In genomic region chr18:13910501-13910900, GRCh38 we compare ENCODE assay signal across 18 cellular contexts. TPM values are rescaled to one million over a fixed set of nuclear protein-coding genes. Genes with fewer than 3 reads are reported as not detected.
A peak's percentile ranks its signal among the peaks of the same experiment; 100 is the strongest.
DNase-seq lines count a peak whose midpoint lies in the region; ATAC-seq and TF ChIP-seq lines count a peak whose summit lies in the region.
"Had no signal": no experiment of that assay in that cellular context is flagged by ENCODE, and none has a peak within 500 bp of the region (broad histone marks: within the 10 kb centered on the region; RNA-seq: fewer than 3 reads in every experiment).

No MANE protein-coding gene starts in this region.

- no peaks in the 10 kb centered on the region for H3K4me1 Mint-ChIP-seq in activated T-helper 17 cell treated with anti-CD3 and anti-CD28 coated beads, Interleukin-2, amount 50 U/mL, for 72 hours
- H3K4me1 Mint-ChIP-seq: CD4-positive, alpha-beta memory T cell; GM23338 had no signal

- no peak overlapping the region for H2AFZ ChIP-seq in DND-41 (ENCODE audit: low read depth, low read length)
- H2AFZ ChIP-seq: GM23338 had no signal

- no peak overlapping the region for H3K4me3 Mint-ChIP-seq in activated T-helper 17 cell treated with anti-CD3 and anti-CD28 coated beads, Interleukin-2, amount 50 U/mL, for 72 hours
- H3K4me3 Mint-ChIP-seq: CD4-positive, alpha-beta memory T cell; GM23338; H9 had no signal

- intact Hi-C loops in esophagus muscularis mucosa (cut with DNase I): no loop called here

- no peaks in the 10 kb centered on the region for H3K9me3 Mint-ChIP-seq in activated T-helper 17 cell treated with anti-CD3 and anti-CD28 coated beads, Interleukin-2, amount 50 U/mL, for 72 hours
- H3K9me3 Mint-ChIP-seq: CD4-positive, alpha-beta memory T cell; GM23338; H9 had no signal

- TF ChIP-seq CTCF in DND-41 (IDR thresholded peaks at IDR 0.05; ENCODE audit: borderline replicate concordance, extremely low read depth, low read length, poor library complexity, severe bottlenecking) (no peak), esophagus muscularis mucosa (IDR thresholded peaks at IDR 0.05) (no peak)

- H3K4me2 ChIP-seq in DND-41 (ENCODE audit: insufficient read depth, low read length): no peak overlapping the region
- H3K4me2 ChIP-seq: GM23338 had no signal

- H3K4me1 ChIP-seq in DND-41 (ENCODE audit: insufficient read depth, low read length) (no peaks in the 10 kb centered on the region), esophagus muscularis mucosa (peaks cover 0 to 6% (median 3%) of the 10 kb centered on the region in 4 donors)

- no peak overlapping the region for H3K27ac Mint-ChIP-seq in activated T-helper 17 cell treated with anti-CD3 and anti-CD28 coated beads, Interleukin-2, amount 50 U/mL, for 72 hours
- H3K27ac Mint-ChIP-seq: CD4-positive, alpha-beta memory T cell; GM23338; H9 had no signal

- DNase-seq in DND-41 (no peak), NCI-H345 treated with DMSO at 0.1 percent for 48 hours (lab: John Stamatoyannopoulos, UW; ENCODE audit: unreplicated experiment) (peak; percentile 65), esophagus muscularis mucosa (ENCODE audit: extremely low spot score) (peak; percentile 64), putamen (ENCODE audit: low spot score) (no peak), islet precursor cell (no peak)
- DNase-seq: Calu3; CD4-positive, alpha-beta memory T cell; COR-L47; DMS79; H9 had no signal

- H3K27me3 ChIP-seq in DND-41 (ENCODE audit: insufficient read depth, low read length, poor library complexity): no peaks in the 10 kb centered on the region
- no peaks in the 10 kb centered on the region for H3K27me3 ChIP-seq in esophagus muscularis mucosa

- H3K27ac ChIP-seq in DND-41 (ENCODE audit: low read length) (no peak overlapping the region), esophagus muscularis mucosa (replicated peaks in 1 of 4) (no peak overlapping the region)

- H3K36me3 ChIP-seq in DND-41 (ENCODE audit: insufficient read depth, low read length) (no peaks in the 10 kb centered on the region), esophagus muscularis mucosa (no peaks in the 10 kb centered on the region)

- 0 out of 3 replicates have a peak, but pooled peaks have one; percentile 37 for ATAC-seq in DND-41 (ENCODE audit: insufficient read depth, low read depth)
- ATAC-seq in HG03460 (IDR thresholded peaks at IDR 0.05; ENCODE audit: unreplicated experiment): no peak
- ATAC-seq in activated T-helper 17 cell treated with anti-CD3 and anti-CD28 coated beads, Interleukin-2, amount 50 U/mL, for 72 hours (replicated peaks): no peak
- ATAC-seq: GM23338, HCT116 had no signal

- no peaks in the 10 kb centered on the region for H3K36me3 Mint-ChIP-seq in activated T-helper 17 cell treated with anti-CD3 and anti-CD28 coated beads, Interleukin-2, amount 50 U/mL, for 72 hours (ENCODE audit: low read depth)
- H3K36me3 Mint-ChIP-seq: CD4-positive, alpha-beta memory T cell had no signal

- no peaks in the 10 kb centered on the region for H3K9me3 ChIP-seq in DND-41 (ENCODE audit: insufficient read depth, low read length, severe bottlenecking)
- H3K9me3 ChIP-seq in esophagus muscularis mucosa: no peaks in the 10 kb centered on the region

- no peaks in the 10 kb centered on the region for H3K27me3 Mint-ChIP-seq in activated T-helper 17 cell treated with anti-CD3 and anti-CD28 coated beads, Interleukin-2, amount 50 U/mL, for 72 hours

- no peak overlapping the region for H3K9ac ChIP-seq in DND-41 (ENCODE audit: low read depth, low read length)

- H3K4me3 ChIP-seq in DND-41 (ENCODE audit: low read depth in 1 of 2, low read length in 2 of 2): no peak overlapping the region
- H3K4me3 ChIP-seq in esophagus muscularis mucosa: no peak overlapping the region
- H3K4me3 ChIP-seq: GM23338 had no signal

- no peak for TF ChIP-seq EP300 in esophagus muscularis mucosa (IDR thresholded peaks at IDR 0.05)

- no peaks in the 10 kb centered on the region for H3K79me2 ChIP-seq in DND-41 (ENCODE audit: insufficient read depth, low read length)

- no peaks in the 10 kb centered on the region for H4K20me1 ChIP-seq in DND-41 (ENCODE audit: insufficient read depth, low read length)

- no peak for TF ChIP-seq POLR2A in esophagus muscularis mucosa (IDR thresholded peaks at IDR 0.05; ENCODE audit: low read depth)

RNA-seq across cellular contexts. Expression of gene MC2R, which starts 4.8 kb away (rescaled TPM):
- total RNA-seq in esophagus muscularis mucosa: under 1 TPM in 1 of 4 donors, not detected in 3; 0.17 TPM
- total RNA-seq in activated T-helper 17 cell treated with anti-CD3 and anti-CD28 coated beads, Interleukin-2, amount 50 U/mL, for 72 hours: not detected
- total RNA-seq: A172; A673; Calu3; CD4-positive, alpha-beta memory T cell; Daoy; GM23338; H4; H9 had no signal

Comparison
In these comparisons a context has a peak if more than half of its experiments do, and no peak if none do; other contexts are left out.
1. DNase-seq: peak in NCI-H345 treated with DMSO at 0.1 percent for 48 hours (single experiment) and esophagus muscularis mucosa (single experiment); none in DND-41 (single experiment), putamen (single experiment) and islet precursor cell (single experiment).